Comparison of ENCODE assay signal across 9 cellular contexts in genomic region chr10:21364196-21365114, GRCh38.
DNase-seq lines count a peak whose midpoint lies in the region; ATAC-seq, FAIRE-seq and TF ChIP-seq lines count a peak whose summit lies in the region.
"Had no signal": no experiment of that assay in that cellular context is flagged by ENCODE, and none has a peak within 500 bp of the region (broad histone marks: within the 10 kb centered on the region; RNA-seq: fewer than 3 reads in every experiment).

No MANE protein-coding gene starts in this region.

- H3K36me3 ChIP-seq in HepG2 (replicated peaks in 1 of 2; ENCODE audit: control insufficient read depth in 1 of 2, insufficient read depth in 2 of 2, low read length in 2 of 2), result no peaks in the 10 kb centered on the region
- H3K36me3 ChIP-seq in uterus, result no peaks in the 10 kb centered on the region

- DNase-seq in NCI-H146 (lab: John Stamatoyannopoulos, UW) (peak; percentile 34), NCI-H146 treated with DMSO at 0.1 percent for 48 hours (lab: John Stamatoyannopoulos, UW; ENCODE audit: unreplicated experiment) (no peak), dedifferentiated amniotic fluid mesenchymal stem cell (ENCODE audit: extremely low spot score) (peak; percentile 80), HepG2 (ENCODE audit: low spot score) (peak; percentile 89), uterus (no peak), GM13976 (ENCODE audit: low spot score) (no peak), NCI-H1105 (lab: John Stamatoyannopoulos, UW) (no peak)
- DNase-seq: 8988T had no signal

- TF ChIP-seq RAD21 in HepG2 (CRISPR knock-in tag; IDR thresholded peaks at IDR 0.05), result no peak

- no peaks in the 10 kb centered on the region; a peak in 1 of 5 replicates for H3K27me3 ChIP-seq in HepG2 (ENCODE audit: control insufficient read depth in 1 of 2, insufficient read depth in 2 of 2, low read length in 2 of 2)
- no peaks in the 10 kb centered on the region for H3K27me3 ChIP-seq in uterus

- H3K4me2 ChIP-seq in HepG2 (ENCODE audit: low read depth, low read length), result peak overlapping the region; percentile 57

- TF ChIP-seq EP300 in HepG2 (IDR thresholded peaks at IDR 0.05; ENCODE audit: low read depth in 2 of 2, low read length in 2 of 2) (peak in 1 of 2 experiments; percentile 4; a peak in 1 of 4 replicates), HepG2 (CRISPR knock-in tag; IDR thresholded peaks at IDR 0.05; ENCODE audit: borderline replicate concordance) (no peak)

- TF ChIP-seq CTCF in HepG2 (CRISPR knock-in tag; IDR thresholded peaks at IDR 0.05) (peak; percentile 33; the same call in 1 of the 2 replicates), uterus (IDR thresholded peaks at IDR 0.05) (no peak), GM13976 (IDR thresholded peaks at IDR 0.05; ENCODE audit: borderline replicate concordance, control extremely low read depth, extremely low read depth, insufficient read depth, missing control alignments) (no peak)

- FAIRE-seq in HepG2 (lab: Jason Lieb, UNC), result peak; percentile 92

- H3K79me2 ChIP-seq in HepG2 (ENCODE audit: insufficient read depth, low read length), result no peaks in the 10 kb centered on the region

- H3K4me3 ChIP-seq in HepG2 (replicated peaks in 1 of 3; ENCODE audit: insufficient read depth in 1 of 3, low read depth in 2 of 3, low read length in 3 of 3) (peak overlapping the region in 2 of 3 experiments; percentile 9 to 42; a peak in 3 of 6 replicates), uterus (no peak overlapping the region)

- H3K9ac ChIP-seq in HepG2 (ENCODE audit: insufficient read depth, low read depth, low read length), result no peak overlapping the region

- ATAC-seq in HepG2, result peak; percentile 97
- ATAC-seq in HG03097 (IDR thresholded peaks at IDR 0.05; ENCODE audit: low FRiP score, unreplicated experiment), result no peak

- 23% methylated on average over 11 of the region's 11 CpGs for WGBS in HepG2 (ENCODE audit: low lambda C conversion rate)

- TF ChIP-seq POLR2A in HepG2 (IDR thresholded peaks at IDR 0.05; ENCODE audit: insufficient read depth in 1 of 2, low read depth in 2 of 2, low read length in 2 of 2) (no peak), uterus (IDR thresholded peaks at IDR 0.05) (no peak)

- no TSS peak for BruUV-seq in HepG2 (replicated peaks; lab: Mats Ljungman, UMichigan)

- H3K27ac ChIP-seq in HepG2 (ENCODE audit: extremely low read length, insufficient read depth, low read length) (peak overlapping the region; percentile 33), uterus (peak overlapping the region; percentile 46 to 73)

- intact Hi-C loops in HepG2 (cut with micrococcal nuclease; ENCODE audit: unreplicated experiment) (no loop called here), uterus (cut with DNase I; ENCODE audit: low total_unique reads) (loop anchor here (10.0 kb wide), 1 partner anchor 50 kb away; no protein-coding TSS in a partner anchor)

- POLR2A ChIA-PET in HepG2 (lab: Yijun Ruan, JAX), result interaction anchor here (0.6 kb wide), 1 partner anchor 21 kb away, joined by 3 read pairs; no protein-coding TSS in a partner anchor

- H2AFZ ChIP-seq in HepG2 (ENCODE audit: low read length), result peak overlapping the region; percentile 15

- CTCF ChIA-PET in HepG2 (lab: Yijun Ruan, JAX; ENCODE audit: low intra/inter-chr PET ratio, low total read pairs), result no interaction called here

- in situ Hi-C loops in HepG2 (cut with HindIII; ENCODE audit: extremely low pct_ligation_motif_present, low pct_unique_long_range_greater_than_20kb) (no loop called here), GM13976 (cut with MboI; ENCODE audit: low sequenced_read_pairs, unreplicated experiment) (no loop called here)

- H3K9me3 ChIP-seq in HepG2 (ENCODE audit: low read length), result no peaks in the 10 kb centered on the region
- no peaks in the 10 kb centered on the region for H3K9me3 ChIP-seq in uterus

- H4K20me1 ChIP-seq in HepG2 (ENCODE audit: insufficient read depth, low read length), result no peaks in the 10 kb centered on the region

- peaks cover 28% of the 10 kb centered on the region for H3K4me1 ChIP-seq in HepG2 (ENCODE audit: insufficient read depth, low read length)
- no peaks in the 10 kb centered on the region for H3K4me1 ChIP-seq in uterus

TF ChIP-seq in HepG2, 621 proteins besides CTCF, POLR2A, EP300 and RAD21 (continues in another document):
- TF ChIP-seq KAT8 (CRISPR knock-in tag; IDR thresholded peaks at IDR 0.05) (peak; percentile 31; the same call in 1 of the 2 replicates), HNF4A (CRISPR knock-in tag; IDR thresholded peaks at IDR 0.05) (peak; percentile 31; the same call in 1 of the 2 replicates), SALL1 (CRISPR knock-in tag; IDR thresholded peaks at IDR 0.05) (0 out of 2 replicates have a peak, but pooled peaks have one; percentile 22), ZNF430 (CRISPR knock-in tag; IDR thresholded peaks at IDR 0.05) (0 out of 2 replicates have a peak, but pooled peaks have one; percentile 37), HOXA3 (CRISPR knock-in tag; IDR thresholded peaks at IDR 0.05) (peak; percentile 31; the same call in 1 of the 2 replicates), AHDC1 (CRISPR knock-in tag; IDR thresholded peaks at IDR 0.05; ENCODE audit: borderline replicate concordance) (0 out of 2 replicates have a peak, but pooled peaks have one; percentile 20)
- TF ChIP-seq, protein P1, sequence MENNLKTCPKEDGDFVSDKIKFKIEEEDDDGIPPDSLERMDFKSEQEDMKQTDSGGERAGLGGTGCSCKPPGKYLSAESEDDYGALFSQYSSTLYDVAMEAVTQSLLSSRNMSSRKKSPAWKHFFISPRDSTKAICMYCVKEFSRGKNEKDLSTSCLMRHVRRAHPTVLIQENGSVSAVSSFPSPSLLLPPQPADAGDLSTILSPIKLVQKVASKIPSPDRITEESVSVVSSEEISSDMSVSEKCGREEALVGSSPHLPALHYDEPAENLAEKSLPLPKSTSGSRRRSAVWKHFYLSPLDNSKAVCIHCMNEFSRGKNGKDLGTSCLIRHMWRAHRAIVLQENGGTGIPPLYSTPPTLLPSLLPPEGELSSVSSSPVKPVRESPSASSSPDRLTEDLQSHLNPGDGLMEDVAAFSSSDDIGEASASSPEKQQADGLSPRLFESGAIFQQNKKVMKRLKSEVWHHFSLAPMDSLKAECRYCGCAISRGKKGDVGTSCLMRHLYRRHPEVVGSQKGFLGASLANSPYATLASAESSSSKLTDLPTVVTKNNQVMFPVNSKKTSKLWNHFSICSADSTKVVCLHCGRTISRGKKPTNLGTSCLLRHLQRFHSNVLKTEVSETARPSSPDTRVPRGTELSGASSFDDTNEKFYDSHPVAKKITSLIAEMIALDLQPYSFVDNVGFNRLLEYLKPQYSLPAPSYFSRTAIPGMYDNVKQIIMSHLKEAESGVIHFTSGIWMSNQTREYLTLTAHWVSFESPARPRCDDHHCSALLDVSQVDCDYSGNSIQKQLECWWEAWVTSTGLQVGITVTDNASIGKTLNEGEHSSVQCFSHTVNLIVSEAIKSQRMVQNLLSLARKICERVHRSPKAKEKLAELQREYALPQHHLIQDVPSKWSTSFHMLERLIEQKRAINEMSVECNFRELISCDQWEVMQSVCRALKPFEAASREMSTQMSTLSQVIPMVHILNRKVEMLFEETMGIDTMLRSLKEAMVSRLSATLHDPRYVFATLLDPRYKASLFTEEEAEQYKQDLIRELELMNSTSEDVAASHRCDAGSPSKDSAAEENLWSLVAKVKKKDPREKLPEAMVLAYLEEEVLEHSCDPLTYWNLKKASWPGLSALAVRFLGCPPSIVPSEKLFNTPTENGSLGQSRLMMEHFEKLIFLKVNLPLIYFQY (CRISPR knock-in tag; IDR thresholded peaks at IDR 0.05; ENCODE audit: borderline replicate concordance), result 0 out of 2 replicates have a peak, but pooled peaks have one; percentile 42

Comparison
In these comparisons a context has a peak if more than half of its experiments do, and no peak if none do; other contexts are left out.
1. DNase-seq: peak in NCI-H146 (single experiment), dedifferentiated amniotic fluid mesenchymal stem cell (single experiment) and HepG2 (single experiment); none in NCI-H146 treated with DMSO at 0.1 percent for 48 hours (single experiment), uterus (0 of 2), GM13976 (single experiment) and NCI-H1105 (single experiment).
2. H3K4me3 ChIP-seq: peak in HepG2 (2 of 3); none in uterus (0 of 2).